ENCODE assay signal across 18 cellular contexts in genomic region chr17:17196776-17197175, GRCh38. TPM values are rescaled to one million over a fixed set of nuclear protein-coding genes. Genes with fewer than 3 reads are reported as not detected.
DNase-seq lines count a peak whose midpoint lies in the region; TF ChIP-seq lines count a peak whose summit lies in the region.
"Had no signal": no experiment of that assay in that cellular context is flagged by ENCODE, and none has a peak within 500 bp of the region (broad histone marks: within the 10 kb centered on the region; RNA-seq: fewer than 3 reads in every experiment).

No MANE protein-coding gene starts in this region.

- H3K4me3 Mint-ChIP-seq in activated naive CD4-positive, alpha-beta T cell treated with anti-CD3 and anti-CD28 coated beads, Interleukin-2, amount 50 U/mL, for 24 hours = no peak overlapping the region
- H3K4me3 Mint-ChIP-seq in glutamatergic neuron (ENCODE audit: unreplicated experiment) = no peak overlapping the region
- H3K4me3 Mint-ChIP-seq: CD8-positive, alpha-beta T cell; IgD-negative memory B cell had no signal

- no peaks in the 10 kb centered on the region for H3K27me3 Mint-ChIP-seq in activated naive CD4-positive, alpha-beta T cell treated with anti-CD3 and anti-CD28 coated beads, Interleukin-2, amount 50 U/mL, for 24 hours
- peaks cover 3% of the 10 kb centered on the region for H3K27me3 Mint-ChIP-seq in glutamatergic neuron (ENCODE audit: unreplicated experiment)
- H3K27me3 Mint-ChIP-seq: IgD-negative memory B cell had no signal

- no peak for TF ChIP-seq CTCF in glutamatergic neuron (IDR thresholded peaks at IDR 0.05; ENCODE audit: partially characterized antibody, unreplicated experiment)

- no peak for DNase-seq in activated naive CD4-positive, alpha-beta T cell treated with Interleukin-2 at 50 U/mL for 16 hours
- DNase-seq in RPMI7951 (ENCODE audit: low read depth) (peak; percentile 19), glutamatergic neuron (no peak), stromal cell of bone marrow (ENCODE audit: low read depth) (peak; percentile 6), NCI-H345 treated with DMSO at 0.1 percent for 48 hours (lab: John Stamatoyannopoulos, UW; ENCODE audit: unreplicated experiment) (no peak), activated T-cell treated with anti-CD3 and anti-CD28 coated beads for 4 hours (no peak), NCI-H748 (lab: John Stamatoyannopoulos, UW; ENCODE audit: unreplicated experiment) (no peak)
- DNase-seq: 8988T; BE2C; Calu3; CD8-positive, alpha-beta T cell; DMS53; Kasumi-1; NCI-H1105; NCI-H524 treated with DMSO at 0.1 percent for 48 hours; Right ventricle myocardium superior had no signal

- peak overlapping the region; percentile 55 for H3K27ac Mint-ChIP-seq in activated naive CD4-positive, alpha-beta T cell treated with anti-CD3 and anti-CD28 coated beads, Interleukin-2, amount 50 U/mL, for 24 hours
- H3K27ac Mint-ChIP-seq in glutamatergic neuron (ENCODE audit: unreplicated experiment) = peak overlapping the region; percentile 8
- H3K27ac Mint-ChIP-seq: CD8-positive, alpha-beta T cell had no signal

- no peaks in the 10 kb centered on the region for H3K36me3 Mint-ChIP-seq in activated naive CD4-positive, alpha-beta T cell treated with anti-CD3 and anti-CD28 coated beads, Interleukin-2, amount 50 U/mL, for 24 hours
- no peaks in the 10 kb centered on the region for H3K36me3 Mint-ChIP-seq in glutamatergic neuron (ENCODE audit: unreplicated experiment)

- H3K4me1 Mint-ChIP-seq in activated naive CD4-positive, alpha-beta T cell treated with anti-CD3 and anti-CD28 coated beads, Interleukin-2, amount 50 U/mL, for 24 hours = peaks cover 11% of the 10 kb centered on the region
- peaks cover 25% of the 10 kb centered on the region for H3K4me1 Mint-ChIP-seq in glutamatergic neuron (ENCODE audit: low read depth, unreplicated experiment)

- H3K9me3 Mint-ChIP-seq in activated naive CD4-positive, alpha-beta T cell treated with anti-CD3 and anti-CD28 coated beads, Interleukin-2, amount 50 U/mL, for 24 hours = no peaks in the 10 kb centered on the region
- H3K9me3 Mint-ChIP-seq in glutamatergic neuron (ENCODE audit: unreplicated experiment) = peaks cover 2% of the 10 kb centered on the region
- H3K9me3 Mint-ChIP-seq: CD8-positive, alpha-beta T cell; IgD-negative memory B cell had no signal

RNA-seq across cellular contexts. Expression of gene PLD6, which starts 9.4 kb away (rescaled TPM):
- total RNA-seq in RPMI7951 (2014; rRNA removed; shearing (Covaris generic)) = 0.24 and 0.29 TPM in 2 replicates
- 1.1 TPM for total RNA-seq in glutamatergic neuron (ENCODE audit: unreplicated experiment)

RNA-seq across cellular contexts. Expression of gene FLCN, which starts 40.2 kb away (rescaled TPM):
- 9.4 and 11.3 TPM in 2 replicates for total RNA-seq in RPMI7951 (2014; rRNA removed; shearing (Covaris generic))
- 131 TPM for total RNA-seq in glutamatergic neuron (ENCODE audit: unreplicated experiment)

Comparison
In these comparisons a context has a peak if more than half of its experiments do, and no peak if none do; other contexts are left out.
1. DNase-seq: peak in RPMI7951 (single experiment) and stromal cell of bone marrow (single experiment); none in activated naive CD4-positive, alpha-beta T cell treated with Interleukin-2 at 50 U/mL for 16 hours (single experiment), glutamatergic neuron (single experiment), NCI-H345 treated with DMSO at 0.1 percent for 48 hours (single experiment), activated T-cell treated with anti-CD3 and anti-CD28 coated beads for 4 hours (single experiment) and NCI-H748 (single experiment).
2. RNA of gene FLCN, which starts 40.2 kb away (total RNA-seq): 131 TPM in glutamatergic neuron (single experiment); 9.4 to 11.3 TPM in RPMI7951; every median in the first group is over 10 times any median in the second.